In genomic region chr10:126224967-126225671, GRCh38 we compare ENCODE assay signal across 20 cellular contexts.
"Had no signal": no experiment of that assay in that cellular context is flagged by ENCODE, and none has a peak within 500 bp of the region (broad histone marks: within the 10 kb centered on the region; RNA-seq: fewer than 3 reads in every experiment).

No MANE protein-coding gene starts in this region.

- H3K27me3 Mint-ChIP-seq: activated CD4-positive, alpha-beta memory T cell treated with anti-CD3 and anti-CD28 coated beads, Interleukin-2, amount 10 ng/mL, durations not matched to agents 7 days and 5 days; activated naive CD4-positive, alpha-beta T cell treated with anti-CD3 and anti-CD28 coated beads, Interleukin-2, amount 50 U/mL, for 24 hours; T-cell had no signal

- H3K4me2 ChIP-seq: SK-N-SH had no signal

- H3K9me3 Mint-ChIP-seq: activated CD4-positive, alpha-beta memory T cell treated with anti-CD3 and anti-CD28 coated beads, Interleukin-2, amount 10 ng/mL, durations not matched to agents 7 days and 5 days; activated naive CD4-positive, alpha-beta T cell treated with anti-CD3 and anti-CD28 coated beads, Interleukin-2, amount 50 U/mL, for 24 hours; activated T-cell treated with anti-CD3 and anti-CD28 coated beads, Interleukin-2, amount 50 U/mL, for 4 hours; dendritic cell treated with granulocyte-macrophage colony-stimulating factor and Interleukin-4, amounts not matched to agents 40 ng/mL and 50 ng/mL, for 4 days; T-cell; type B pancreatic cell had no signal

- H3K27me3 ChIP-seq: body of pancreas, neutrophil had no signal

- H3K9me3 ChIP-seq: body of pancreas, heart right ventricle, neutrophil, SK-N-SH had no signal

- H3K4me1 ChIP-seq: body of pancreas had no signal

- H3K4me3 ChIP-seq: body of pancreas, heart right ventricle, lung, skin epidermis had no signal

- H3K4me1 Mint-ChIP-seq: activated CD4-positive, alpha-beta memory T cell treated with anti-CD3 and anti-CD28 coated beads, Interleukin-2, amount 10 ng/mL, durations not matched to agents 7 days and 5 days; activated naive CD4-positive, alpha-beta T cell treated with anti-CD3 and anti-CD28 coated beads, Interleukin-2, amount 50 U/mL, for 24 hours; T-cell had no signal

- H3K36me3 Mint-ChIP-seq: activated naive CD4-positive, alpha-beta T cell treated with anti-CD3 and anti-CD28 coated beads, Interleukin-2, amount 50 U/mL, for 24 hours; T-cell; type B pancreatic cell had no signal

- H3K9me2 ChIP-seq: SK-N-SH had no signal

- H3K4me3 Mint-ChIP-seq: activated CD4-positive, alpha-beta memory T cell treated with anti-CD3 and anti-CD28 coated beads, Interleukin-2, amount 10 ng/mL, durations not matched to agents 7 days and 5 days; activated naive CD4-positive, alpha-beta T cell treated with anti-CD3 and anti-CD28 coated beads, Interleukin-2, amount 50 U/mL, for 24 hours; activated T-cell treated with anti-CD3 and anti-CD28 coated beads, Interleukin-2, amount 50 U/mL, for 4 hours; dendritic cell treated with granulocyte-macrophage colony-stimulating factor and Interleukin-4, amounts not matched to agents 40 ng/mL and 50 ng/mL, for 4 days; T-cell; type B pancreatic cell had no signal

- H3K36me3 ChIP-seq: heart right ventricle, neutrophil, WERI-Rb-1 had no signal

- ATAC-seq: activated T-cell treated with anti-CD3 and anti-CD28 coated beads, Interleukin-2, amount 50 U/mL, for 4 hours; body of pancreas; T-cell had no signal

- H3K27ac Mint-ChIP-seq: activated CD4-positive, alpha-beta memory T cell treated with anti-CD3 and anti-CD28 coated beads, Interleukin-2, amount 10 ng/mL, durations not matched to agents 7 days and 5 days; activated naive CD4-positive, alpha-beta T cell treated with anti-CD3 and anti-CD28 coated beads, Interleukin-2, amount 50 U/mL, for 24 hours; dendritic cell treated with granulocyte-macrophage colony-stimulating factor and Interleukin-4, amounts not matched to agents 40 ng/mL and 50 ng/mL, for 4 days; T-cell; type B pancreatic cell had no signal

- DNase-seq: activated CD4-positive, alpha-beta memory T cell treated with anti-CD3 and anti-CD28 coated beads, Interleukin-2, amount 10 ng/mL, durations not matched to agents 7 days and 5 days; activated CD4-positive, alpha-beta T cell treated with anti-CD3 and anti-CD28 coated beads for 4 hours; activated effector memory CD4-positive, alpha-beta T cell treated with anti-CD3 and anti-CD28 coated beads, Interleukin-2, amount 50 U/mL, for 16 hours; activated T-cell treated with anti-CD3 and anti-CD28 coated beads, Interleukin-2, amount 50 U/mL, for 4 hours; effector memory CD4-positive, alpha-beta T cell; heart right ventricle; SK-N-SH; stimulated activated CD4-positive, alpha-beta T cell treated with anti-CD3 and anti-CD28 coated beads, Interleukin-4, amount 100 ng/mL, for 24 hours; stimulated activated naive CD4-positive, alpha-beta T cell; substantia nigra; T-cell; T1000; WERI-Rb-1 had no signal

- H3K27ac ChIP-seq: body of pancreas, neutrophil, WERI-Rb-1 had no signal
